Comparison of ENCODE assay signal across 15 cellular contexts in the genomic region with DNA sequence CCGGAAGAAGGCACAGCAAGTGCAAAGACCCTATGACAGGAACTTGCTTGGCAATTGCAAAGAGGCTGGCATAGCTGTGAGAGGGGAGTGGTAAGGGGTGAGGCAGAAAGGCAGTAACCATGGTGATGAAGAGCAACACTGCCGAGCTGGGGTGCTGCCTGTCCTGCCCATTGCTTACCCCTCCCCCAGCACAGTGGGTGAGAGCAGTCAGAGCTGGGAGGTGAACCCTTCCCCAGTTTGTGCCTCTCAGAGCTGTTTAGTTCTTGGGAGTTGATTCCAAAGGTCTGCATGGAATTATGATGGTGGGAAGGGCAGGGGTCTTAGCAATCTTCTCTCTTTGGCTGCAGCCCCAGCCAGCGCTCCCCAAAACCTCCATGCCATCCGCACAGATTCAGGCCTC. TPM values are rescaled to one million over a fixed set of nuclear protein-coding genes. Genes with fewer than 3 reads are reported as not detected.
DNase-seq lines count a peak whose midpoint lies in the region; ATAC-seq, FAIRE-seq and TF ChIP-seq lines count a peak whose summit lies in the region.
"Had no signal": no experiment of that assay in that cellular context is flagged by ENCODE, and none has a peak within 500 bp of the region (broad histone marks: within the 10 kb centered on the region; RNA-seq: fewer than 3 reads in every experiment).

No MANE protein-coding gene starts in this region.

- H3K4me2 ChIP-seq in A549, result 0 out of 3 replicates have a peak overlapping the region, but pooled peaks have one; percentile 6
- peak overlapping the region; percentile 73 for H3K4me2 ChIP-seq in hepatocyte
- peak overlapping the region; percentile 81 for H3K4me2 ChIP-seq in neural progenitor cell

- H3F3A ChIP-seq in neural progenitor cell (ENCODE audit: low read depth), result peaks cover 54% of the 10 kb centered on the region

- no peak for TF ChIP-seq EP300 in A549 (IDR thresholded peaks at IDR 0.05)

- H3K36me3 ChIP-seq in hepatocyte (replicated peaks; ENCODE audit: insufficient read depth, low read depth) (no peaks in the 10 kb centered on the region), neural progenitor cell (peaks cover 6% of the 10 kb centered on the region)

- peak overlapping the region; percentile 60 for H3K4me3 Mint-ChIP-seq in neural progenitor cell
- no peak overlapping the region for H3K4me3 Mint-ChIP-seq in activated T-cell treated with anti-CD3 and anti-CD28 coated beads, Interleukin-2, amount 50 U/mL, for 4 hours
- H3K4me3 Mint-ChIP-seq: CD8-positive, alpha-beta T cell had no signal

- ATAC-seq in A549, result peak in 1 of 2 experiments; percentile 30; a peak in 1 of 6 replicates
- ATAC-seq in activated T-cell treated with anti-CD3 and anti-CD28 coated beads, Interleukin-2, amount 50 U/mL, for 4 hours, result no peak
- ATAC-seq: CD8-positive, alpha-beta T cell; mucosa of descending colon had no signal

- POLR2A ChIA-PET in A549 (lab: Yijun Ruan, JAX), result interaction anchor here (0.6 kb wide), 1 partner anchor 137 kb away, joined by 4 read pairs; no protein-coding TSS in a partner anchor

- no peak for TF ChIP-seq POLR2A in A549 (IDR thresholded peaks at IDR 0.05; ENCODE audit: low read length)

- peaks cover 56% of the 10 kb centered on the region for H3K4me1 Mint-ChIP-seq in neural progenitor cell
- no peaks in the 10 kb centered on the region for H3K4me1 Mint-ChIP-seq in activated T-cell treated with anti-CD3 and anti-CD28 coated beads, Interleukin-2, amount 50 U/mL, for 4 hours (ENCODE audit: low read depth)

- no peak overlapping the region for H3K9ac ChIP-seq in neural progenitor cell

- CTCF ChIA-PET in A549 (lab: Yijun Ruan, JAX), result interaction anchor here (1.0 to 1.7 kb wide), 2 partner anchors 11 to 102 kb away, joined by 3 to 4 read pairs; no protein-coding TSS in a partner anchor

- no peaks in the 10 kb centered on the region for H3K9me3 Mint-ChIP-seq in neural progenitor cell
- no peaks in the 10 kb centered on the region for H3K9me3 Mint-ChIP-seq in activated T-cell treated with anti-CD3 and anti-CD28 coated beads, Interleukin-2, amount 50 U/mL, for 4 hours
- H3K9me3 Mint-ChIP-seq: CD8-positive, alpha-beta T cell had no signal

- peak overlapping the region; percentile 96 for H3K27ac Mint-ChIP-seq in neural progenitor cell
- H3K27ac Mint-ChIP-seq: CD8-positive, alpha-beta T cell had no signal

- H3K9me3 ChIP-seq in A549, result no peaks in the 10 kb centered on the region
- no peaks in the 10 kb centered on the region for H3K9me3 ChIP-seq in hepatocyte (ENCODE audit: low read depth)
- H3K9me3 ChIP-seq in neural progenitor cell (ENCODE audit: low read depth), result no peaks in the 10 kb centered on the region
- H3K9me3 ChIP-seq: mucosa of descending colon had no signal

- TF ChIP-seq CTCF in A549 (IDR thresholded peaks at IDR 0.05) (no peak), hepatocyte (IDR thresholded peaks at IDR 0.05; ENCODE audit: poor library complexity) (no peak), neural progenitor cell (IDR thresholded peaks at IDR 0.05) (no peak)

- H2AFZ ChIP-seq in hepatocyte (no peak overlapping the region), neural progenitor cell (replicated peaks) (no peak overlapping the region)

- DNase-seq in A549 (ENCODE audit: low read depth in 1 of 2, low spot score in 1 of 2) (no peak), NCI-H2227 (lab: John Stamatoyannopoulos, UW; ENCODE audit: unreplicated experiment) (peak; percentile 62), hepatocyte (ENCODE audit: low spot score) (peak; percentile 74), neural progenitor cell (ENCODE audit: low spot score) (peak; percentile 47), HUDEP-2 (lab: John Stamatoyannopoulos, UW; ENCODE audit: unreplicated experiment in 76 of 76) (no peak), NCI-H1436 (lab: John Stamatoyannopoulos, UW) (no peak), T1000 (lab: John Stamatoyannopoulos, UW) (no peak)
- DNase-seq in activated T-cell treated with anti-CD3 and anti-CD28 coated beads, Interleukin-2, amount 50 U/mL, for 4 hours, result no peak
- DNase-seq: activated naive CD4-positive, alpha-beta T cell; CD8-positive, alpha-beta T cell; effector memory CD4-positive, alpha-beta T cell; NCI-H2029 treated with DMSO at 0.1 percent for 48 hours; NCI-H748 treated with DMSO at 0.1 percent for 48 hours; SW 1271 had no signal

- H4K20me1 ChIP-seq in hepatocyte (ENCODE audit: insufficient read depth, poor library complexity, severe bottlenecking) (no peaks in the 10 kb centered on the region), neural progenitor cell (ENCODE audit: low read depth) (no peaks in the 10 kb centered on the region)

- H3K4me1 ChIP-seq in A549, result peaks cover 13% of the 10 kb centered on the region
- H3K4me1 ChIP-seq in hepatocyte (ENCODE audit: insufficient read depth), result peaks cover 66% of the 10 kb centered on the region
- peaks cover 64% of the 10 kb centered on the region for H3K4me1 ChIP-seq in neural progenitor cell

- no peak overlapping the region for H3K27ac ChIP-seq in A549
- H3K27ac ChIP-seq in hepatocyte, result peak overlapping the region; percentile 95
- peak overlapping the region; percentile 99 for H3K27ac ChIP-seq in neural progenitor cell

- FAIRE-seq in A549 (lab: Jason Lieb, UNC), result no peak

- peaks cover 9% of the 10 kb centered on the region for H3K36me3 Mint-ChIP-seq in neural progenitor cell
- no peaks in the 10 kb centered on the region for H3K36me3 Mint-ChIP-seq in activated T-cell treated with anti-CD3 and anti-CD28 coated beads, Interleukin-2, amount 50 U/mL, for 4 hours (ENCODE audit: insufficient read depth)
- H3K36me3 Mint-ChIP-seq: CD8-positive, alpha-beta T cell had no signal

- TF ChIP-seq RAD21 in A549 (conservative IDR thresholded peaks at IDR 0.05 in 1 of 2, IDR thresholded peaks at IDR 0.05 in 1 of 2), result no peak

- no peaks in the 10 kb centered on the region for H3K9me2 ChIP-seq in hepatocyte (replicated peaks; ENCODE audit: insufficient read depth)

- H3K27me3 ChIP-seq in hepatocyte (no peaks in the 10 kb centered on the region), neural progenitor cell (no peaks in the 10 kb centered on the region)

- H3K4me3 ChIP-seq in A549 (no peak overlapping the region), hepatocyte (no peak overlapping the region), neural progenitor cell (peak overlapping the region; percentile 24)
- H3K4me3 ChIP-seq: mucosa of descending colon had no signal

- peaks cover 10% of the 10 kb centered on the region for H3K27me3 Mint-ChIP-seq in neural progenitor cell (ENCODE audit: insufficient read depth, low read depth)
- peaks cover 1% of the 10 kb centered on the region for H3K27me3 Mint-ChIP-seq in activated T-cell treated with anti-CD3 and anti-CD28 coated beads, Interleukin-2, amount 50 U/mL, for 4 hours (ENCODE audit: low read depth)

- H3K79me2 ChIP-seq in hepatocyte, result peaks cover 7% of the 10 kb centered on the region
- H3K79me2 ChIP-seq in neural progenitor cell (ENCODE audit: low read depth), result peaks cover 28% of the 10 kb centered on the region

- WGBS in A549 (ENCODE audit: missing lambda C conversion rate), result 67% methylated on average over 4 of the region's 4 CpGs
- WGBS in hepatocyte (ENCODE audit: low lambda C conversion rate, missing lambda C conversion rate), result 62% methylated on average over 4 of the region's 4 CpGs

TF ChIP-seq in A549, 52 proteins besides CTCF, POLR2A, EP300 and RAD21 (continues in another document):
- TF ChIP-seq ZNF302 (CRISPR knock-in tag; IDR thresholded peaks at IDR 0.05) (no peak), ESRRA (IDR thresholded peaks at IDR 0.05; ENCODE audit: borderline replicate concordance, low read length) (no peak), ZSCAN20 (CRISPR knock-in tag; IDR thresholded peaks at IDR 0.05) (no peak), MAZ (IDR thresholded peaks at IDR 0.05; ENCODE audit: borderline replicate concordance, low read depth, low read length) (no peak)
- TF ChIP-seq, protein P1, sequence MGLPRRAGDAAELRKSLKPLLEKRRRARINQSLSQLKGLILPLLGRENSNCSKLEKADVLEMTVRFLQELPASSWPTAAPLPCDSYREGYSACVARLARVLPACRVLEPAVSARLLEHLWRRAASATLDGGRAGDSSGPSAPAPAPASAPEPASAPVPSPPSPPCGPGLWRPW (IDR thresholded peaks at IDR 0.05), result no peak
- TF ChIP-seq, protein P2, sequence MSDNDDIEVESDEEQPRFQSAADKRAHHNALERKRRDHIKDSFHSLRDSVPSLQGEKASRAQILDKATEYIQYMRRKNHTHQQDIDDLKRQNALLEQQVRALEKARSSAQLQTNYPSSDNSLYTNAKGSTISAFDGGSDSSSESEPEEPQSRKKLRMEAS (IDR thresholded peaks at IDR 0.05), result no peak

RNA-seq across cellular contexts. Expression of a gene that starts 8.9 kb away (rescaled TPM):
- polyA plus RNA-seq in A549 (2011; rRNA removed), result 8.1 and 11.8 TPM in 2 replicates
- polyA plus RNA-seq in A549 (2012; cell fraction: cytosol; rRNA removed), result 8.8 and 12.4 TPM in 2 replicates
- 13.0 and 16.9 TPM in 2 replicates for polyA plus RNA-seq in A549 (2012; cell fraction: nucleus; rRNA removed)
- polyA plus RNA-seq in A549 (2017; fragmentation: RNase III; extraction: RNeasy Plus Mini Kit Qiagen cat#74134 plus additional on column Dnase treatment), result 7.2 to 7.9 TPM (median 7.6 TPM) in 3 replicates
- polyA minus RNA-seq in A549 (2011; rRNA and poly(A)+ RNA removed), result 26.5 and 27.9 TPM in 2 replicates
- total RNA-seq in hepatocyte, result 65.8 and 71.0 TPM in 2 replicates
- 99.8 and 109 TPM in 2 replicates for polyA plus RNA-seq in hepatocyte
- 59.1 and 116 TPM in 2 replicates for total RNA-seq in neural progenitor cell (ENCODE audit: low replicate concordance)
- total RNA-seq in activated T-cell treated with anti-CD3 and anti-CD28 coated beads, Interleukin-2, amount 50 U/mL, for 4 hours, result 1 to 10 TPM; 2.2 to 2.9 (median 2.3) TPM

RNA-seq across cellular contexts. Expression of a gene that starts 23.8 kb away (rescaled TPM):
- polyA plus RNA-seq in A549 (2011; rRNA removed) (8.1 and 10.0 TPM in 2 replicates), A549 (2017; fragmentation: RNase III; extraction: RNeasy Plus Mini Kit Qiagen cat#74134 plus additional on column Dnase treatment) (11.9 to 13.1 TPM (median 12.7 TPM) in 3 replicates), hepatocyte (26.5 and 29.3 TPM in 2 replicates)
- 13.7 and 16.4 TPM in 2 replicates for polyA plus RNA-seq in A549 (2012; cell fraction: cytosol; rRNA removed)
- 34.2 and 47.9 TPM in 2 replicates for polyA plus RNA-seq in A549 (2012; cell fraction: nucleus; rRNA removed)
- 9.7 and 15.1 TPM in 2 replicates for polyA minus RNA-seq in A549 (2011; rRNA and poly(A)+ RNA removed)
- total RNA-seq in hepatocyte (15.9 and 16.3 TPM in 2 replicates), neural progenitor cell (ENCODE audit: low replicate concordance) (20.3 and 36.8 TPM in 2 replicates)
- 10 to 100 TPM; 63.6 to 70.4 (median 66.2) TPM for total RNA-seq in activated T-cell treated with anti-CD3 and anti-CD28 coated beads, Interleukin-2, amount 50 U/mL, for 4 hours

RNA-seq across cellular contexts. Expression of a gene that starts 54.2 kb away (rescaled TPM):
- polyA plus RNA-seq in A549 (2011; rRNA removed), result 0.09 and 0.10 TPM in 2 replicates
- 0.09 and 0.16 TPM in 2 replicates for polyA plus RNA-seq in A549 (2012; cell fraction: cytosol; rRNA removed)
- polyA plus RNA-seq in A549 (2012; cell fraction: nucleus; rRNA removed), result 0.69 and 0.82 TPM in 2 replicates
- polyA plus RNA-seq in A549 (2017; fragmentation: RNase III; extraction: RNeasy Plus Mini Kit Qiagen cat#74134 plus additional on column Dnase treatment), result 0.16 to 0.17 TPM (median 0.16 TPM) in 3 replicates
- not detected in 2 replicates for polyA minus RNA-seq in A549 (2011; rRNA and poly(A)+ RNA removed)
- 0.83 and 1.6 TPM in 2 replicates for total RNA-seq in hepatocyte
- polyA plus RNA-seq in hepatocyte, result 1.1 and 1.2 TPM in 2 replicates
- total RNA-seq in neural progenitor cell (ENCODE audit: low replicate concordance), result 0.12 TPM in 1 of 2 replicates, not detected in the other
- total RNA-seq in activated T-cell treated with anti-CD3 and anti-CD28 coated beads, Interleukin-2, amount 50 U/mL, for 4 hours, result under 1 TPM; 0.11 to 0.24 (median 0.23) TPM

Comparison
In these comparisons a context has a peak if more than half of its experiments do, and no peak if none do; other contexts are left out.
1. DNase-seq: peak in NCI-H2227 (single experiment), hepatocyte (single experiment) and neural progenitor cell (single experiment); none in A549 (0 of 2), HUDEP-2 (0 of 76), NCI-H1436 (single experiment), T1000 (single experiment) and activated T-cell treated with anti-CD3 and anti-CD28 coated beads, Interleukin-2, amount 50 U/mL, for 4 hours (single experiment).
2. H3K27ac ChIP-seq: peak in hepatocyte (single experiment) and neural progenitor cell (single experiment); none in A549 (0 of 2).
3. H3K4me2 ChIP-seq: peak in every context shown above with its lines; median percentile 81 in neural progenitor cell; 73 in hepatocyte; 6 in A549.
4. RNA of a gene that starts 8.9 kb away (total RNA-seq): 65.8 to 71.0 TPM in hepatocyte and 59.1 to 116 TPM in neural progenitor cell; 2.2 to 2.9 TPM in activated T-cell treated with anti-CD3 and anti-CD28 coated beads, Interleukin-2, amount 50 U/mL, for 4 hours; every median in the first group is over 10 times any median in the second.